Comparison of ENCODE assay signal across 8 cellular contexts in the genomic region with DNA sequence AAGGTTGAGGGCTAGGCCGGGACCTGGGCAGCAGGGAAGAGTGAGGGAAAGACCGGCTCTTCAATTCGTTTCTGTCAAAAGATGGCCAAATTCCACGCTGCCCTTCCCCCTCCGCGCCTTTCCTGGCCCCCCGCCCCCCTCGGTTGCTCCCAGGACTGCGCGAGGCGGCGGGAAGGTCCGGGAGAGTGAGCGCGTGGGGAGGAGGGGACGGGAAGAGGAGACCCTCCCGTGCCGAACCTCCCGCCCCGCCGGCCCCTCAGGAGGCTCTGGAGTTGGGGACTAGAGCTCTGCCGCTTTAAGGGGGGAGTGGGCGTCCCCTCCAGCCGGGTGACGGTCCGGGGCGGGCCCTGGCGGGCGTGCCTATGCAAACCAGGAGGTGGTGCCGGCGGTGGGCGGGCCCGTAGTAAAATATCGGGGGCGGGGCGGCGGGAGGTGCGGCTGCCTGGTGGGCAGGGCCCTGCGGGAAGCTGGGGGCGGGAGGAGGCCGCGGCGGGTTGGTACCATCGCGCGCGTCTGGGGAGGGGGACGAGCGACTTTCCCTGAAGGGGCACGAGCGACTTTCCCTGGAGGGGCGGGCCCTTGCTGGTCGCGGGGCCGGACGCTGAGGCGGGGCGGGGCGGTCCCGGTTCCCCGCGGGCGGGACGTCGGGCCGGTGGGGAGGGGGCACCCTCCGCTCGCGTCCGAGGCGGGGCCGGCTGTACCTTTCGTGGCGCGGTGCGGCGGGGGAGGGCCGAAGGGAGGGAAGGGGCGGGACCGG. TPM values are rescaled to one million over a fixed set of nuclear protein-coding genes. Genes with fewer than 3 reads are reported as not detected.
DNase-seq lines count a peak whose midpoint lies in the region; ATAC-seq and TF ChIP-seq lines count a peak whose summit lies in the region.

No MANE protein-coding gene starts in this region.

- H3K4me3 Mint-ChIP-seq in activated T-cell treated with anti-CD3 and anti-CD28 coated beads, Interleukin-2, amount 50 U/mL, for 4 hours = peak overlapping the region; percentile 90

- no peaks in the 10 kb centered on the region for H3K9me3 ChIP-seq in muscle layer of duodenum (ENCODE audit: control insufficient read depth in 1 of 2, low read length in 2 of 2)

- H3K4me1 Mint-ChIP-seq in activated T-cell treated with anti-CD3 and anti-CD28 coated beads, Interleukin-2, amount 50 U/mL, for 4 hours (ENCODE audit: low read depth) = peaks cover 33% of the 10 kb centered on the region

- in situ Hi-C loops in KBM-7 (cut with MboI; ENCODE audit: low pct_unique_long_range_greater_than_20kb, low sequenced_read_pairs) = loop anchor here (25.0 kb wide), 1 partner anchor 112 kb away; no protein-coding TSS in a partner anchor

- H3K4me3 ChIP-seq in muscle layer of duodenum (ENCODE audit: low read depth in 1 of 2, low read length in 2 of 2) = peak overlapping the region; percentile 81 to 89

- H3K27me3 Mint-ChIP-seq in activated T-cell treated with anti-CD3 and anti-CD28 coated beads, Interleukin-2, amount 50 U/mL, for 4 hours (ENCODE audit: low read depth) = no peaks in the 10 kb centered on the region

- ATAC-seq in GM21723 (IDR thresholded peaks at IDR 0.05; ENCODE audit: unreplicated experiment) = peak; percentile 78
- ATAC-seq in activated T-cell treated with anti-CD3 and anti-CD28 coated beads, Interleukin-2, amount 50 U/mL, for 4 hours = peak; percentile 83
- peak; percentile 96 for ATAC-seq in esophagus mucosa

- no peaks in the 10 kb centered on the region for H3K27me3 ChIP-seq in muscle layer of duodenum (ENCODE audit: low read depth, low read length)

- H3K36me3 ChIP-seq in muscle layer of duodenum (ENCODE audit: control insufficient read depth in 1 of 2, insufficient read depth in 2 of 2, low read length in 2 of 2) = no peaks in the 10 kb centered on the region

- peak overlapping the region; percentile 78 for H3K27ac ChIP-seq in muscle layer of duodenum (ENCODE audit: low read length)

- peaks cover 2% of the 10 kb centered on the region for H3K36me3 Mint-ChIP-seq in activated T-cell treated with anti-CD3 and anti-CD28 coated beads, Interleukin-2, amount 50 U/mL, for 4 hours (ENCODE audit: insufficient read depth)

- no peaks in the 10 kb centered on the region for H3K9me3 Mint-ChIP-seq in activated T-cell treated with anti-CD3 and anti-CD28 coated beads, Interleukin-2, amount 50 U/mL, for 4 hours

- peak; percentile 99 for DNase-seq in DMS 273 (lab: John Stamatoyannopoulos, UW; ENCODE audit: unreplicated experiment)
- DNase-seq in KBM-7 = peak; percentile 77
- peak; percentile 97 for DNase-seq in activated T-cell treated with anti-CD3 and anti-CD28 coated beads, Interleukin-2, amount 50 U/mL, for 4 hours
- peak; percentile 94 to 96 for DNase-seq in stimulated activated CD8-positive, alpha-beta memory T cell treated with anti-CD3 and anti-CD28 coated beads, Interleukin-7, amount 100 ng/mL, for 1 hour (ENCODE audit: low read depth in 2 of 2)

- H3K4me1 ChIP-seq in muscle layer of duodenum (ENCODE audit: control insufficient read depth in 1 of 2, insufficient read depth in 2 of 2, low read length in 2 of 2) = peaks cover 7 to 8% of the 10 kb centered on the region in 2 donors

TF ChIP-seq in PFSK-1, 5 proteins besides CTCF, POLR2A, EP300 and RAD21:
- TF ChIP-seq, protein P1, sequence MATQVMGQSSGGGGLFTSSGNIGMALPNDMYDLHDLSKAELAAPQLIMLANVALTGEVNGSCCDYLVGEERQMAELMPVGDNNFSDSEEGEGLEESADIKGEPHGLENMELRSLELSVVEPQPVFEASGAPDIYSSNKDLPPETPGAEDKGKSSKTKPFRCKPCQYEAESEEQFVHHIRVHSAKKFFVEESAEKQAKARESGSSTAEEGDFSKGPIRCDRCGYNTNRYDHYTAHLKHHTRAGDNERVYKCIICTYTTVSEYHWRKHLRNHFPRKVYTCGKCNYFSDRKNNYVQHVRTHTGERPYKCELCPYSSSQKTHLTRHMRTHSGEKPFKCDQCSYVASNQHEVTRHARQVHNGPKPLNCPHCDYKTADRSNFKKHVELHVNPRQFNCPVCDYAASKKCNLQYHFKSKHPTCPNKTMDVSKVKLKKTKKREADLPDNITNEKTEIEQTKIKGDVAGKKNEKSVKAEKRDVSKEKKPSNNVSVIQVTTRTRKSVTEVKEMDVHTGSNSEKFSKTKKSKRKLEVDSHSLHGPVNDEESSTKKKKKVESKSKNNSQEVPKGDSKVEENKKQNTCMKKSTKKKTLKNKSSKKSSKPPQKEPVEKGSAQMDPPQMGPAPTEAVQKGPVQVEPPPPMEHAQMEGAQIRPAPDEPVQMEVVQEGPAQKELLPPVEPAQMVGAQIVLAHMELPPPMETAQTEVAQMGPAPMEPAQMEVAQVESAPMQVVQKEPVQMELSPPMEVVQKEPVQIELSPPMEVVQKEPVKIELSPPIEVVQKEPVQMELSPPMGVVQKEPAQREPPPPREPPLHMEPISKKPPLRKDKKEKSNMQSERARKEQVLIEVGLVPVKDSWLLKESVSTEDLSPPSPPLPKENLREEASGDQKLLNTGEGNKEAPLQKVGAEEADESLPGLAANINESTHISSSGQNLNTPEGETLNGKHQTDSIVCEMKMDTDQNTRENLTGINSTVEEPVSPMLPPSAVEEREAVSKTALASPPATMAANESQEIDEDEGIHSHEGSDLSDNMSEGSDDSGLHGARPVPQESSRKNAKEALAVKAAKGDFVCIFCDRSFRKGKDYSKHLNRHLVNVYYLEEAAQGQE (IDR thresholded peaks at IDR 0.05; ENCODE audit: insufficient read depth in 1 of 2, low read depth in 2 of 2, low read length in 2 of 2) = 0 out of 4 replicates have a peak, but pooled peaks of 1 of the 2 experiments have one; percentile 5
- TF ChIP-seq POLR2AphosphoS5 (IDR thresholded peaks at IDR 0.05; ENCODE audit: low read depth, low read length) (peak; percentile 80), SIN3A (IDR thresholded peaks at IDR 0.05; ENCODE audit: borderline replicate concordance, insufficient read depth, low read length) (no peak), TAF1 (IDR thresholded peaks at IDR 0.05; ENCODE audit: borderline replicate concordance, insufficient read depth, low read length) (no peak), FOXP2 (optimal IDR thresholded peaks at IDR 0.05; ENCODE audit: borderline replicate concordance, extremely low read depth, extremely low read length, insufficient read depth) (peak; percentile 65)

RNA-seq across cellular contexts. Expression of a gene that starts 58.2 kb away (rescaled TPM):
- 11.3 TPM for polyA plus RNA-seq in PFSK-1 (2012; ENCODE audit: insufficient read length, low read depth)
- total RNA-seq in activated T-cell treated with anti-CD3 and anti-CD28 coated beads, Interleukin-2, amount 50 U/mL, for 4 hours = 10 to 100 TPM; 31.2 to 43.1 (median 42.6) TPM
- 8.1 TPM for total RNA-seq in esophagus mucosa

Comparison
In these comparisons a context has a peak if more than half of its experiments do, and no peak if none do; other contexts are left out.
1. Peak in every context shown above with its lines: DNase-seq, ATAC-seq, H3K4me3 ChIP-seq and H3K27ac ChIP-seq.